In genomic region chr20:41991412-41991811, GRCh38 we compare ENCODE assay signal across 1 cellular context.
TF ChIP-seq lines count a peak whose summit lies in the region.

No MANE protein-coding gene starts in this region.

TF ChIP-seq in HepG2, 621 proteins besides CTCF, POLR2A, EP300 and RAD21 (continued from another document):
- TF ChIP-seq MLXIP (CRISPR knock-in tag; IDR thresholded peaks at IDR 0.05; ENCODE audit: borderline replicate concordance) = no peak
TF ChIP-seq in HepG2: peak in this region for 2.
